ENCODE assay signal across 16 cellular contexts in genomic region chr15:40512440-40512839, GRCh38. TPM values are rescaled to one million over a fixed set of nuclear protein-coding genes. Genes with fewer than 3 reads are reported as not detected.
A peak's percentile ranks its signal among the peaks of the same experiment; 100 is the strongest.
DNase-seq lines count a peak whose midpoint lies in the region; ATAC-seq and TF ChIP-seq lines count a peak whose summit lies in the region.
"Had no signal": no experiment of that assay in that cellular context is flagged by ENCODE, and none has a peak within 500 bp of the region (broad histone marks: within the 10 kb centered on the region; RNA-seq: fewer than 3 reads in every experiment).

No MANE protein-coding gene starts in this region.

- peaks cover 19% of the 10 kb centered on the region for H3K4me1 Mint-ChIP-seq in activated naive CD8-positive, alpha-beta T cell (ENCODE audit: low read depth)

- TF ChIP-seq CTCF in ascending aorta (IDR thresholded peaks at IDR 0.05) = no peak

- H3K4me1 ChIP-seq in ACC112 (ENCODE audit: control insufficient read depth, insufficient read depth, low read length, unreplicated experiment) (no peaks in the 10 kb centered on the region), ES-I3 (ENCODE audit: insufficient read depth, low read length) (peaks cover 7% of the 10 kb centered on the region; the same call in 1 of the 2 replicates), mucosa of stomach (ENCODE audit: control insufficient read depth, insufficient read depth, low read length) (peaks cover under 1% of the 10 kb centered on the region), ascending aorta (peaks cover 0 to 6% of the 10 kb centered on the region in 2 donors)
- H3K4me1 ChIP-seq: HAP-1 had no signal

- DNase-seq in ascending aorta (ENCODE audit: low spot score in 2 of 2) (no peak), putamen (ENCODE audit: low spot score) (no peak)
- DNase-seq: activated CD4-positive, alpha-beta T cell treated with anti-CD3 and anti-CD28 coated beads for 4 hours; aorta; COR-L47; effector memory CD4-positive, alpha-beta T cell; NCI-H1694 treated with DMSO at 0.1 percent for 48 hours; NK-92 treated with Interleukin-12 subunit alpha and Interleukin-12 subunit beta, amount 100 ng/mL, for 24 hours had no signal

- peaks cover 15% of the 10 kb centered on the region for H3K27me3 ChIP-seq in ACC112 (ENCODE audit: insufficient read depth, low read length)
- peaks cover 11% of the 10 kb centered on the region for H3K27me3 ChIP-seq in mucosa of stomach (ENCODE audit: control insufficient read depth, insufficient read depth, low read length)
- no peaks in the 10 kb centered on the region for H3K27me3 ChIP-seq in ascending aorta
- H3K27me3 ChIP-seq: ovary had no signal

- H3K4me3 ChIP-seq in ACC112 (ENCODE audit: low read depth, low read length) (0 out of 2 replicates have a peak overlapping the region, but pooled peaks have one; percentile 76), mucosa of stomach (ENCODE audit: low read length) (no peak overlapping the region), ascending aorta (no peak overlapping the region)
- H3K4me3 ChIP-seq: HAP-1 had no signal

- no peaks in the 10 kb centered on the region for H3K79me2 ChIP-seq in ACC112 (ENCODE audit: control insufficient read depth, insufficient read depth, low read length, unreplicated experiment)

- H3K4me3 Mint-ChIP-seq in activated naive CD8-positive, alpha-beta T cell = peak overlapping the region; percentile 80

- H3K9me3 ChIP-seq in ES-I3 (ENCODE audit: control insufficient read depth, insufficient read depth, low read length) (no peaks in the 10 kb centered on the region), mucosa of stomach (ENCODE audit: control insufficient read depth, low read length) (no peaks in the 10 kb centered on the region), ascending aorta (no peaks in the 10 kb centered on the region)
- H3K9me3 ChIP-seq: HAP-1, ovary had no signal

- H3K27me3 Mint-ChIP-seq in activated naive CD8-positive, alpha-beta T cell = peaks cover 35% of the 10 kb centered on the region

- H3K9me3 Mint-ChIP-seq in activated naive CD8-positive, alpha-beta T cell (ENCODE audit: low read depth) = no peaks in the 10 kb centered on the region

- H3K27ac ChIP-seq in ACC112 (ENCODE audit: low read depth, low read length) = no peak overlapping the region
- no peak overlapping the region for H3K27ac ChIP-seq in ascending aorta

- no peaks in the 10 kb centered on the region for H3K36me3 Mint-ChIP-seq in activated naive CD8-positive, alpha-beta T cell

- no peak overlapping the region for H2AFZ ChIP-seq in ACC112 (ENCODE audit: low read length, unreplicated experiment)

- intact Hi-C loops in ascending aorta (cut with DNase I) = no loop called here

- no peaks in the 10 kb centered on the region for H3K36me3 ChIP-seq in ACC112 (ENCODE audit: insufficient read depth, low read length)
- no peaks in the 10 kb centered on the region for H3K36me3 ChIP-seq in ES-I3 (ENCODE audit: insufficient read depth, low read length)
- no peaks in the 10 kb centered on the region for H3K36me3 ChIP-seq in mucosa of stomach (ENCODE audit: control insufficient read depth, insufficient read depth, low read length)
- H3K36me3 ChIP-seq in ascending aorta = no peaks in the 10 kb centered on the region
- H3K36me3 ChIP-seq: HAP-1, ovary had no signal

- ATAC-seq in HG03460 (IDR thresholded peaks at IDR 0.05; ENCODE audit: unreplicated experiment) = no peak
- no peak for ATAC-seq in GM19035 (IDR thresholded peaks at IDR 0.05; ENCODE audit: unreplicated experiment)

- H3K9ac ChIP-seq in ES-I3 (ENCODE audit: low read depth, low read length) (0 out of 2 replicates have a peak overlapping the region, but pooled peaks have one; percentile 55), mucosa of stomach (ENCODE audit: low read length) (peak overlapping the region; percentile 48)

- H3K27ac Mint-ChIP-seq in activated naive CD8-positive, alpha-beta T cell = no peak overlapping the region

RNA-seq across cellular contexts. Expression of gene CHST14, which starts 41.7 kb away (rescaled TPM):
- total RNA-seq in ascending aorta = 22.0 TPM

RNA-seq across cellular contexts. Expression of gene CCDC32, which starts 52.4 kb away (rescaled TPM):
- 16.4 TPM for total RNA-seq in ascending aorta

RNA-seq across cellular contexts. Expression of gene RPUSD2, which starts 56.7 kb away (rescaled TPM):
- total RNA-seq in ascending aorta = 2.4 TPM
